1 cellular context compared by ENCODE assay signal in the genomic region with DNA sequence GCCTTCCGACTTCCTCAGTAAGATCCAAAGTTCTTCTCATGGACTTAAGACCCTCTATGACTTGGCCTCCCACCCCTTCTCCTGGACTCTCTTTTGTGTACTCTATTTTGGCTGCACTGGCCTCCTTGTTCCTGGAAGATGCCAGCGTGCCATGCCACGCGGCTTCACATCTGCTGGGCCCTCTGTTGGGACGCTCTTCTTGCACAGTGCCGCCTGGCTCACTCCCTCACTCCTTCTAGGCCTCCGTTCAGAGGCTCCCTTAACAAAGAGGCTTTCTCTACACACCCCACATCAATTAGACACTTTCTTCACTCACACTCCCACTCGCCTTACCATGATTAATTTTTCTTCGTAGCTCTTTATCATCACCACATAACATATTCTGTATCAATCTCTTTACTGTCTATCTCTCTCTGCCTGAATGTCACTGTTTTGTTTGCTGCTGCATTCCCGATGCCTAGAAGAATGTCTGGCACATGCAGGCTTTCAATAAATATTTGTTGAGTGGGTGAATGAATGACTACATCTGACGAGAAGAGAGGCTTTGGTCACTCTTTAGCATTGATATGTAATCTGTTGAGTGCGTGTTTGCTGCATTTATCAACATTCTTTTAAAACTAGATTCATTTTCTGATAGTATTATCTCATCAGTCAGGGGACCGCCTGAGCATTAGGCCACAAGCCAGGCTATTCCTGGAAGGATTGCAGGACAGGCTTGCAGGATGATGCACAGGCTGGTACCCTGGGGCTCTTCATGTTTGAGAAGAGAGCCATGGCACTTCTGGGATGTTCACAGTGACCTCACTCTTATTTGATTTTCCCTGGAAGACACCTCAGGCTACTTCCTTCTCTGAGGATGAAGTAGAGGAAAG.
TF ChIP-seq lines count a peak whose summit lies in the region.

No MANE protein-coding gene starts in this region.

TF ChIP-seq in IMR-90, 13 proteins besides CTCF, POLR2A, EP300 and RAD21:
- TF ChIP-seq MAFK (IDR thresholded peaks at IDR 0.05; ENCODE audit: low read depth, low read length), result peak; percentile 0; the same call in 1 of the 2 replicates
- TF ChIP-seq BHLHE40 (IDR thresholded peaks at IDR 0.05; ENCODE audit: low read depth, low read length), result peak; percentile 97
- TF ChIP-seq CEBPB (IDR thresholded peaks at IDR 0.05; ENCODE audit: low read depth, low read length), result peak; percentile 64
- peak; percentile 26; the same call in 1 of the 2 replicates for TF ChIP-seq FOS (IDR thresholded peaks at IDR 0.05; ENCODE audit: low read depth, low read length)
- TF ChIP-seq RCOR1 (IDR thresholded peaks at IDR 0.05; ENCODE audit: insufficient replicate concordance, low read length), result no peak
- no peak for TF ChIP-seq SMC3 (IDR thresholded peaks at IDR 0.05; ENCODE audit: low read depth, low read length)
